ENCODE assay signal across 24 cellular contexts in genomic region chr2:24676493-24676892, GRCh38.
"Had no signal": no experiment of that assay in that cellular context is flagged by ENCODE, and none has a peak within 500 bp of the region (broad histone marks: within the 10 kb centered on the region; RNA-seq: fewer than 3 reads in every experiment).

No MANE protein-coding gene starts in this region.

- H3K4me1 Mint-ChIP-seq: nephron; stimulated activated memory B cell treated with anti-CD40 and anti-IgM and Interleukin-4, amounts not matched to agents 10 μg/mL and 1 μg/mL and 100 μg/mL, for 72 hours had no signal

- H3K79me2 ChIP-seq: parathyroid adenoma had no signal

- H3K27ac ChIP-seq: epithelial cell of prostate, esophagus muscularis mucosa, gastrocnemius medialis, parathyroid adenoma, prostate gland, right lobe of liver, spleen, tibial artery, upper lobe of right lung, vagina had no signal

- H3K4me1 ChIP-seq: parathyroid adenoma, prostate gland, right lobe of liver, tibial artery, upper lobe of right lung, vagina had no signal

- H2AFZ ChIP-seq: parathyroid adenoma had no signal

- DNase-seq: effector memory CD8-positive, alpha-beta T cell; gastrocnemius medialis; heart right ventricle; hypothalamus; kidney glomerular epithelial cell; mammary epithelial cell; right lobe of liver; spleen; stimulated activated CD4-positive, alpha-beta T cell treated with anti-CD3 and anti-CD28 coated beads, Interleukin-15, amount 100 ng/mL, for 24 hours; stimulated activated CD4-positive, alpha-beta T cell treated with anti-CD3 and anti-CD28 coated beads, Interleukin-1b, Interleukin-23, amount 100 ng/mL, for 48 hours; stimulated activated CD4-positive, alpha-beta T cell treated with anti-CD3 and anti-CD28 coated beads, Interleukin-4, amount 100 ng/mL, for 24 hours; tibial artery; upper lobe of right lung had no signal

- H3K4me3 Mint-ChIP-seq: dendritic cell treated with granulocyte-macrophage colony-stimulating factor and Interleukin-4, amounts not matched to agents 40 ng/mL and 50 ng/mL, for 4 days; effector memory CD8-positive, alpha-beta T cell; nephron; stimulated activated memory B cell treated with anti-CD40 and anti-IgM and Interleukin-4, amounts not matched to agents 10 μg/mL and 1 μg/mL and 100 μg/mL, for 72 hours; stimulated activated naive CD8-positive, alpha-beta T cell treated with anti-CD3 and anti-CD28 coated beads, Interleukin-15, Interleukin-2, amounts not matched to agents 100 ng/mL and 50 ng/mL, for 24 hours had no signal

- H3K9me3 Mint-ChIP-seq: dendritic cell treated with granulocyte-macrophage colony-stimulating factor and Interleukin-4, amounts not matched to agents 40 ng/mL and 50 ng/mL, for 4 days; effector memory CD8-positive, alpha-beta T cell; nephron; stimulated activated naive CD8-positive, alpha-beta T cell treated with anti-CD3 and anti-CD28 coated beads, Interleukin-15, Interleukin-2, amounts not matched to agents 100 ng/mL and 50 ng/mL, for 24 hours had no signal

- H3K36me3 ChIP-seq: gastrocnemius medialis, prostate gland, right lobe of liver had no signal

- H3K27me3 ChIP-seq: esophagus muscularis mucosa, gastrocnemius medialis, heart right ventricle, right lobe of liver, spleen, tibial artery, upper lobe of right lung, vagina had no signal

- H3K4me3 ChIP-seq: esophagus muscularis mucosa, gastrocnemius medialis, heart right ventricle, prostate gland, right lobe of liver, spleen, tibial artery, upper lobe of right lung, vagina had no signal

- H3K9me3 ChIP-seq: esophagus muscularis mucosa, gastrocnemius medialis, heart right ventricle, prostate gland, right lobe of liver, spleen, tibial artery, upper lobe of right lung, vagina had no signal

- H3K27me3 Mint-ChIP-seq: dendritic cell treated with granulocyte-macrophage colony-stimulating factor and Interleukin-4, amounts not matched to agents 40 ng/mL and 50 ng/mL, for 4 days; effector memory CD8-positive, alpha-beta T cell; stimulated activated memory B cell treated with anti-CD40 and anti-IgM and Interleukin-4, amounts not matched to agents 10 μg/mL and 1 μg/mL and 100 μg/mL, for 72 hours; stimulated activated naive CD8-positive, alpha-beta T cell treated with anti-CD3 and anti-CD28 coated beads, Interleukin-15, Interleukin-2, amounts not matched to agents 100 ng/mL and 50 ng/mL, for 24 hours had no signal

- FAIRE-seq: islet of Langerhans had no signal

- ATAC-seq: effector memory CD8-positive, alpha-beta T cell; gastrocnemius medialis; heart right ventricle; left lobe of liver; right lobe of liver; stimulated activated memory B cell treated with anti-CD40 and anti-IgM and Interleukin-4, amounts not matched to agents 10 μg/mL and 1 μg/mL and 100 μg/mL, for 72 hours; upper lobe of right lung had no signal

- H3K9ac ChIP-seq: parathyroid adenoma had no signal

- H3K27ac Mint-ChIP-seq: dendritic cell treated with granulocyte-macrophage colony-stimulating factor and Interleukin-4, amounts not matched to agents 40 ng/mL and 50 ng/mL, for 4 days; effector memory CD8-positive, alpha-beta T cell; stimulated activated memory B cell treated with anti-CD40 and anti-IgM and Interleukin-4, amounts not matched to agents 10 μg/mL and 1 μg/mL and 100 μg/mL, for 72 hours; stimulated activated naive CD8-positive, alpha-beta T cell treated with anti-CD3 and anti-CD28 coated beads, Interleukin-15, Interleukin-2, amounts not matched to agents 100 ng/mL and 50 ng/mL, for 24 hours had no signal
